Comparison of ENCODE assay signal across 20 cellular contexts in the genomic region with DNA sequence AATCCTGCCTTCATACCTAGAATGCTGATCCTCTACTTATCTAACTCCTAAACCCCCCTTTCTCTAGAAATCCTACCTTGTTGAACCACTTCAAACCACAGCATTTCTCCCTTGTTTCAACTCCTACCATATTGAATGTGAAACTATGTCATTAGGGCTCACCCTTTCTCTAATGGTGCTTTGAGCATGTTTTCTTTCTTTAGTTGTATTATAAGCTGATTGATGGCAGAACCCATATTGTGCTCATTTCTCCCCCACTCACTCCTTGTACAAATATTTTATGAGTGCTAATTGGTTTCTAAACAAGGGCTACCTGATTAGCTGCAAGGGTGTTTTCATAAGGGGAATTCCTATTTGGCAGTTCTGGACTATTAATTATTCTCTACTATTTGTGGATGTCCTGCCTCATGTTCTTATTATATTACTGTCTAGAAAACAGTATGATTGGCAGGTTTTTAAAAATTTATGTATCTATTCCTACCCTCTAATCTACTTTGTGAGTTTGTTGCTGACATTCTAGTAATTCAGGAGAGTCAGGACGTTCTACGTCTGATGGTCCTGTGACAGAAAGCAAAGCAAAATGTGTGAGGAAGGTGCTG.
"Had no signal": no experiment of that assay in that cellular context is flagged by ENCODE, and none has a peak within 500 bp of the region (broad histone marks: within the 10 kb centered on the region; RNA-seq: fewer than 3 reads in every experiment).

No MANE protein-coding gene starts in this region.

- ATAC-seq: activated naive CD4-positive, alpha-beta T cell treated with anti-CD3 and anti-CD28 coated beads, Interleukin-2, amount 50 U/mL, for 72 hours; activated naive CD8-positive, alpha-beta T cell treated with anti-CD3 and anti-CD28 coated beads, Interleukin-2, amount 50 U/mL, for 24 hours; activated T-cell treated with anti-CD3 and anti-CD28 coated beads, Interleukin-2, amount 50 U/mL, for 4 hours; PC-3 had no signal

- DNase-seq: activated CD4-positive, alpha-beta memory T cell treated with anti-CD3 and anti-CD28 coated beads for 36 hours; activated CD4-positive, alpha-beta T cell treated with anti-CD3 and anti-CD28 coated beads, Interleukin-2, amount 10 ng/mL, durations not matched to agents 7 days and 5 days; activated CD4-positive, CD25-positive, alpha-beta regulatory T cell; activated CD8-positive, alpha-beta memory T cell treated with anti-CD3 and anti-CD28 coated beads for 24 hours; activated effector memory CD4-positive, alpha-beta T cell treated with anti-CD3 and anti-CD28 coated beads, Interleukin-2, amount 50 U/mL, for 16 hours; activated naive CD4-positive, alpha-beta T cell treated with Interleukin-2 at 50 U/mL for 16 hours; activated naive CD8-positive, alpha-beta T cell treated with anti-CD3 and anti-CD28 coated beads, Interleukin-2, amount 50 U/mL, for 24 hours; activated T-cell treated with anti-CD3 and anti-CD28 coated beads, Interleukin-2, amount 50 U/mL, for 4 hours; amygdala; MM.1S; NCI-H1105; NCI-H1694; NCI-H2029; NCI-H345; NCI-H510A; PC-3; SIG-M5; T-helper 1 cell had no signal

- H3K27ac ChIP-seq: VCaP had no signal
